In the genomic region with DNA sequence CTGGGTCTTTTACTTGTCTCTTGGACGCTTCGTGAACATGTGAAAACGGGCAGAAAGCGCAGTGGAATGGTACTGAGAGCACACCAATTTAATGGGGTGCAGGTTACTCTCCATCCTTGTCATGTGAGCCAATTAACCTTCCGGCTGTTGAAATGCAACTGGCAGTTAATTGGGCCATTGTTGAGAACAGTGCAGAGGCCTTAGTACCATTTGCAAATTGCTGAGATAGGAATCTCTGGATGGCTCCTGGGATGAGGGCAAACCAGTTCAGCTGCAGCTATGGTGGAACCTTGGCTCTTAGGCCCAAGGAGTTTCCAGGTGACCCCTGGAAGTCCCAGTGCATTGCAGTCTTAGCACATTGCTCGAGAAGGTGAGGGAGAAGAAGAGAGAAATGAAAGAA, we compare ENCODE assay signal across 1 cellular context.
TF ChIP-seq lines count a peak whose summit lies in the region.

No MANE protein-coding gene starts in this region.

TF ChIP-seq in H1, 55 proteins besides CTCF, POLR2A, EP300 and RAD21:
- TF ChIP-seq SAP30 (IDR thresholded peaks at IDR 0.05; ENCODE audit: insufficient read depth, insufficient replicate concordance, low read length), result no peak
TF ChIP-seq in H1: peak in this region for 0.
